31 cellular contexts compared by ENCODE assay signal in genomic region chr4:6489962-6490361, GRCh38. TPM values are rescaled to one million over a fixed set of nuclear protein-coding genes. Genes with fewer than 3 reads are reported as not detected.
"Had no signal": no experiment of that assay in that cellular context is flagged by ENCODE, and none has a peak within 500 bp of the region (broad histone marks: within the 10 kb centered on the region; RNA-seq: fewer than 3 reads in every experiment).

No MANE protein-coding gene starts in this region.

- H3K27me3 ChIP-seq: ascending aorta, MG63 had no signal

- H3K4me1 ChIP-seq: ascending aorta, SJCRH30 had no signal

- ATAC-seq: activated CD8-positive, alpha-beta T cell treated with anti-CD3 and anti-CD28 coated beads, Interleukin-2, amount 10 ng/mL, durations not matched to agents 7 days and 5 days; Panc1 had no signal

- H3K9me3 ChIP-seq: SJCRH30 had no signal

- H3K36me3 ChIP-seq: ascending aorta, cardiac muscle cell, MG63, SJCRH30, WERI-Rb-1 had no signal

- H3K27ac ChIP-seq: ascending aorta, cardiac muscle cell, SJCRH30, SK-N-MC, WERI-Rb-1 had no signal

- H3K4me3 ChIP-seq: ascending aorta, cardiac muscle cell, MG63, SJCRH30, SK-N-MC had no signal

- DNase-seq: activated CD4-positive, alpha-beta T cell treated with anti-CD3 and anti-CD28 coated beads, Interleukin-2, amount 10 ng/mL, durations not matched to agents 24 days and 14 days; activated CD4-positive, alpha-beta T cell treated with anti-CD3 and anti-CD28 coated beads, Interleukin-2, amount 50 U/mL, for 48 hours; activated CD4-positive, CD25-positive, alpha-beta regulatory T cell; activated CD8-positive, alpha-beta memory T cell treated with anti-CD3 and anti-CD28 coated beads, Interleukin-2, amount 50 U/mL, for 4 hours; activated CD8-positive, alpha-beta T cell treated with anti-CD3 and anti-CD28 coated beads, Interleukin-2, amount 10 ng/mL, durations not matched to agents 7 days and 5 days; activated gamma-delta T cell; activated naive CD4-positive, alpha-beta T cell treated with Interleukin-2 at 50 U/mL for 16 hours; activated naive CD8-positive, alpha-beta T cell treated with anti-CD3 and anti-CD28 coated beads, Interleukin-2, amount 10 ng/mL, durations not matched to agents 7 days and 5 days; activated T-cell treated with anti-CD3 and anti-CD28 coated beads, Interleukin-2, amount 50 U/mL, for 48 hours; amygdala; Kasumi-1; KG1; MG63; MV-4-11; NCI-H1092; NCI-H1436 treated with DMSO at 0.1 percent for 48 hours; NCI-H1694 treated with DMSO at 0.1 percent for 48 hours; NCI-H2029; NCI-H345; NCI-H524 treated with DMSO at 0.1 percent for 48 hours; SHP77; SJCRH30; T1000; WERI-Rb-1 had no signal

RNA-seq across cellular contexts. Expression of gene PPP2R2C, which starts 17.5 kb away (rescaled TPM):
- total RNA-seq: activated CD4-positive, alpha-beta T cell treated with anti-CD3 and anti-CD28 coated beads, Interleukin-2, amount 10 ng/mL, durations not matched to agents 24 days and 14 days; activated CD8-positive, alpha-beta T cell treated with anti-CD3 and anti-CD28 coated beads, Interleukin-2, amount 10 ng/mL, durations not matched to agents 7 days and 5 days; activated naive CD8-positive, alpha-beta T cell treated with anti-CD3 and anti-CD28 coated beads, Interleukin-2, amount 10 ng/mL, durations not matched to agents 7 days and 5 days; cardiac muscle cell; SJCRH30; T-helper 1 cell treated with Interleukin-12 subunit alpha and Interleukin-12 subunit beta and Interleukin-4 antibody, amounts not matched to agents 30 ng/mL and 1 ng/mL, for 36 hours; T-helper 2 cell treated with Interferon-gamma antibody and Interleukin-4, amounts not matched to agents 100 ng/mL and 5 ng/mL, for 36 hours had no signal
- polyA plus RNA-seq: cardiac muscle cell, IgD-negative memory B cell had no signal
